In the genomic region with DNA sequence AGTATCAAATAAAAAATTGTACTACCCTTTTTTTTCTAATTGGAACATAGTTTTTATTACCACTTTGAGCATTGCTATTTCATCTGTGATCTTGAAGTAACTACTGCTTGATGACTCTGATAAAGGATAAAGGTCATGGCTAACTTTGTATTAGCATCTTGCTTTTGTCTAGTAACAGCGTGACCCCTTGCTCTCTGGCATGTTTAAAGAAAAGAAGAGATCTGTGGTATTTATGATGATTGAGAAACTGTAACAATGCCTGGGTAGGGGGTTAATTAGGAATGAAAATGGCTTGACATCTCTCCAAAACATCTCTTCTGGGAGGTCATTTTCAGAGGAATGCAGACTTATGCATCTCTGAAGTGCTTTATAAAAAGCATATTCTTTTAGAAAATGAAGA, we compare ENCODE assay signal across 28 cellular contexts.
DNase-seq lines count a peak whose midpoint lies in the region; ATAC-seq and TF ChIP-seq lines count a peak whose summit lies in the region.
"Had no signal": no experiment of that assay in that cellular context is flagged by ENCODE, and none has a peak within 500 bp of the region (broad histone marks: within the 10 kb centered on the region; RNA-seq: fewer than 3 reads in every experiment).

No MANE protein-coding gene starts in this region.

- H3K14ac ChIP-seq in neuronal stem cell (ENCODE audit: low read length) = no peak overlapping the region

- H3K9ac ChIP-seq in neuronal stem cell (ENCODE audit: low read depth, low read length, poor library complexity) = no peak overlapping the region
- H3K9ac ChIP-seq: KMS-11 had no signal

- H3K27me3 Mint-ChIP-seq in GM23338 (ENCODE audit: insufficient read depth, low read depth, poor library complexity) (peaks cover 4% of the 10 kb centered on the region), WTC11 (ENCODE audit: low read depth) (peaks cover 17% of the 10 kb centered on the region)
- H3K27me3 Mint-ChIP-seq: activated CD4-positive, alpha-beta memory T cell treated with anti-CD3 and anti-CD28 coated beads for 36 hours had no signal

- H3K9me3 Mint-ChIP-seq in GM23338 = peaks cover 22% of the 10 kb centered on the region
- peaks cover 32% of the 10 kb centered on the region for H3K9me3 Mint-ChIP-seq in WTC11

- peaks cover 0 to 10% of the 10 kb centered on the region in 2 donors for H3K9me3 ChIP-seq in neuronal stem cell (replicated peaks in 1 of 2; ENCODE audit: control insufficient read depth in 2 of 2, insufficient read depth in 1 of 2, low read depth in 1 of 2, low read length in 2 of 2)
- H3K9me3 ChIP-seq: A549, body of pancreas, ovary had no signal

- H3K27ac Mint-ChIP-seq in GM23338 (peak overlapping the region; percentile 96), WTC11 (peak overlapping the region; percentile 78)
- H3K27ac Mint-ChIP-seq: activated CD4-positive, alpha-beta memory T cell treated with anti-CD3 and anti-CD28 coated beads for 36 hours; activated T-cell treated with anti-CD3 and anti-CD28 coated beads, Interleukin-2, amount 50 U/mL, for 72 hours; immature natural killer cell; nephron had no signal

- no peaks in the 10 kb centered on the region for H3K79me1 ChIP-seq in neuronal stem cell (ENCODE audit: low read depth, low read length)

- POLR2A ChIA-PET in WTC11 (lab: Charles Lee) = no interaction called here

- H2BK120ac ChIP-seq in neuronal stem cell (ENCODE audit: low read depth, low read length) = no peak overlapping the region

- CTCF ChIA-PET in WTC11 (lab: Charles Lee) = no interaction called here

- no peak overlapping the region for H3K4me3 ChIP-seq in GM23338
- no peak overlapping the region for H3K4me3 ChIP-seq in neuronal stem cell (ENCODE audit: low read length in 2 of 2)
- no peak overlapping the region for H3K4me3 ChIP-seq in brain microvascular endothelial cell (ENCODE audit: low read depth, low read length)
- H3K4me3 ChIP-seq: A549, body of pancreas, ovary, SK-N-MC had no signal

- H3K4me1 ChIP-seq in GM23338 (ENCODE audit: insufficient read depth) (peaks cover 22% of the 10 kb centered on the region), neuronal stem cell (ENCODE audit: control insufficient read depth in 2 of 2, insufficient read depth in 1 of 2, low read depth in 1 of 2, low read length in 2 of 2) (no peaks in the 10 kb centered on the region)
- H3K4me1 ChIP-seq: A549, body of pancreas had no signal

- DNase-seq in GM23338 (ENCODE audit: low spot score) (peak; percentile 88), WTC11 (ENCODE audit: low spot score) (no peak), fibroblast of the conjunctiva (ENCODE audit: low read depth) (peak; percentile 23), neuronal stem cell (ENCODE audit: low spot score) (peak; percentile 8), NCI-H1105 treated with DMSO at 0.1 percent for 48 hours (lab: John Stamatoyannopoulos, UW) (no peak), NCI-H446 treated with DMSO at 0.1 percent for 48 hours (lab: John Stamatoyannopoulos, UW) (no peak), brain microvascular endothelial cell (no peak), foreskin melanocyte (no peak)
- DNase-seq: activated CD4-positive, alpha-beta memory T cell treated with anti-CD3 and anti-CD28 coated beads for 36 hours; activated CD4-positive, CD25-positive, alpha-beta regulatory T cell treated with anti-CD3 and anti-CD28 coated beads, Interleukin-2, amount 50 U/mL, for 72 hours; activated naive CD4-positive, alpha-beta T cell; activated T-cell treated with anti-CD3 and anti-CD28 coated beads, Interleukin-2, amount 50 U/mL, for 72 hours; body of pancreas; DND-41; GOT3; immature natural killer cell; left cardiac atrium; MM.1S; NCI-H2029 treated with DMSO at 0.1 percent for 48 hours; NCI-H524 treated with DMSO at 0.1 percent for 48 hours; ovary; small intestine; stimulated activated naive CD4-positive, alpha-beta T cell; T-helper 2 cell had no signal

- H2BK15ac ChIP-seq in neuronal stem cell (ENCODE audit: low read length) = no peak overlapping the region

- in situ Hi-C loops in brain microvascular endothelial cell (cut with HindIII; ENCODE audit: low pct_ligation_motif_present, low sequenced_read_pairs) = no loop called here

- TF ChIP-seq CTCF in GM23338 (conservative IDR thresholded peaks at IDR 0.05; ENCODE audit: low read depth in 2 of 2) (no peak), WTC11 (IDR thresholded peaks at IDR 0.05) (no peak), brain microvascular endothelial cell (IDR thresholded peaks at IDR 0.05; ENCODE audit: low read depth, low read length, missing control alignments) (no peak)

- no peaks in the 10 kb centered on the region for H3K36me3 ChIP-seq in GM23338 (ENCODE audit: insufficient read depth)
- H3K36me3 ChIP-seq in neuronal stem cell (replicated peaks in 1 of 2; ENCODE audit: control insufficient read depth in 2 of 2, insufficient read depth in 2 of 2, low read length in 2 of 2) = no peaks in the 10 kb centered on the region
- no peaks in the 10 kb centered on the region for H3K36me3 ChIP-seq in brain microvascular endothelial cell (replicated peaks)
- H3K36me3 ChIP-seq: ovary had no signal

- H3K4ac ChIP-seq in neuronal stem cell (ENCODE audit: low read length) = no peak overlapping the region

- no CpG with 5 or more reads among the region's 1 CpG for WGBS in neuronal stem cell (ENCODE audit: extremely low coverage in 2 of 2, insufficient read length in 2 of 2, insufficient replicate concordance in 1 of 2), 2 donors

- no peak overlapping the region for H4K91ac ChIP-seq in neuronal stem cell (ENCODE audit: low read depth, low read length, poor library complexity)

- no peaks in the 10 kb centered on the region for H4K20me1 ChIP-seq in GM23338 (replicated peaks; ENCODE audit: insufficient read depth)

- no peak overlapping the region for H3K18ac ChIP-seq in neuronal stem cell (ENCODE audit: low read length)

- no peak overlapping the region for H2BK12ac ChIP-seq in neuronal stem cell (ENCODE audit: low read length)

- H3K4me2 ChIP-seq in GM23338 = peak overlapping the region; percentile 12
- H3K4me2 ChIP-seq in neuronal stem cell (ENCODE audit: insufficient read depth, low read length, poor library complexity, severe bottlenecking) = no peak overlapping the region
- H3K4me2 ChIP-seq: A549, KMS-11 had no signal

- no peak overlapping the region for H2BK5ac ChIP-seq in neuronal stem cell (ENCODE audit: low read length)

- no peak overlapping the region for H2AFZ ChIP-seq in GM23338
- H2AFZ ChIP-seq in neuronal stem cell (ENCODE audit: low read length) = no peak overlapping the region

- no peaks in the 10 kb centered on the region for H3K27me3 ChIP-seq in GM23338 (ENCODE audit: insufficient read depth)
- H3K27me3 ChIP-seq in neuronal stem cell (ENCODE audit: control insufficient read depth in 3 of 3, insufficient read depth in 3 of 3, low read depth in 1 of 3, low read length in 3 of 3) = peaks cover 0 to 86% (median 0%) of the 10 kb centered on the region in 3 experiments
- H3K27me3 ChIP-seq in brain microvascular endothelial cell (replicated peaks) = no peaks in the 10 kb centered on the region
- H3K27me3 ChIP-seq: body of pancreas, ovary had no signal

- no peak overlapping the region for H2AK5ac ChIP-seq in neuronal stem cell (ENCODE audit: low read depth, low read length)

- H3F3A ChIP-seq in GM23338 (replicated peaks; ENCODE audit: low read depth) = no peaks in the 10 kb centered on the region

- H3K36me3 Mint-ChIP-seq in GM23338 (ENCODE audit: low read depth) (peaks cover 33% of the 10 kb centered on the region), WTC11 (peaks cover 33% of the 10 kb centered on the region)
- H3K36me3 Mint-ChIP-seq: activated CD4-positive, alpha-beta memory T cell treated with anti-CD3 and anti-CD28 coated beads for 36 hours; immature natural killer cell had no signal

- H3K4me1 Mint-ChIP-seq in GM23338 (peaks cover 62% of the 10 kb centered on the region), WTC11 (peaks cover 57% of the 10 kb centered on the region)
- H3K4me1 Mint-ChIP-seq: immature natural killer cell had no signal

- H3K9me2 ChIP-seq in GM23338 (ENCODE audit: insufficient read depth) = peaks cover 5% of the 10 kb centered on the region; the same call in 1 of the 2 replicates

- H3K4me3 Mint-ChIP-seq in GM23338 = peak overlapping the region; percentile 21; the same call in 2 of the 3 replicates
- peak overlapping the region; percentile 8; the same call in 1 of the 2 replicates for H3K4me3 Mint-ChIP-seq in WTC11
- H3K4me3 Mint-ChIP-seq: activated CD4-positive, alpha-beta memory T cell treated with anti-CD3 and anti-CD28 coated beads for 36 hours; activated T-cell treated with anti-CD3 and anti-CD28 coated beads, Interleukin-2, amount 50 U/mL, for 72 hours; immature natural killer cell; nephron had no signal

- peak; percentile 95 for ATAC-seq in GM23338
- peak; percentile 93 for ATAC-seq in WTC11
- ATAC-seq: A549; activated T-cell treated with anti-CD3 and anti-CD28 coated beads, Interleukin-2, amount 50 U/mL, for 72 hours; body of pancreas had no signal

- H4K8ac ChIP-seq in neuronal stem cell (ENCODE audit: low read depth, low read length) = no peak overlapping the region

- no peak overlapping the region for H3K23ac ChIP-seq in neuronal stem cell (ENCODE audit: low read depth, low read length, poor library complexity)

- H3K27ac ChIP-seq in GM23338 (ENCODE audit: low read depth) (peak overlapping the region; percentile 63), neuronal stem cell (replicated peaks; ENCODE audit: low read length) (no peak overlapping the region), brain microvascular endothelial cell (no peak overlapping the region)
- H3K27ac ChIP-seq: A549, body of pancreas, KMS-11, ovary, SK-N-MC had no signal

- H3K79me2 ChIP-seq in GM23338 (replicated peaks; ENCODE audit: insufficient read depth) = no peaks in the 10 kb centered on the region

TF ChIP-seq in GM23338, 12 proteins besides CTCF, POLR2A, EP300 and RAD21 (continues in another document):
- TF ChIP-seq NANOG (IDR thresholded peaks at IDR 0.05; ENCODE audit: borderline replicate concordance) = peak; percentile 95

TF ChIP-seq in WTC11, 78 proteins besides CTCF, POLR2A, EP300 and RAD21:
- TF ChIP-seq TEAD4 (CRISPR knock-in tag; IDR thresholded peaks at IDR 0.05) (peak; percentile 13; the same call in 1 of the 2 replicates), ETV6 (CRISPR knock-in tag; IDR thresholded peaks at IDR 0.05) (0 out of 2 replicates have a peak, but pooled peaks have one; percentile 23), NR2C2 (CRISPR knock-in tag; IDR thresholded peaks at IDR 0.05) (no peak)
- TF ChIP-seq, protein P1, sequence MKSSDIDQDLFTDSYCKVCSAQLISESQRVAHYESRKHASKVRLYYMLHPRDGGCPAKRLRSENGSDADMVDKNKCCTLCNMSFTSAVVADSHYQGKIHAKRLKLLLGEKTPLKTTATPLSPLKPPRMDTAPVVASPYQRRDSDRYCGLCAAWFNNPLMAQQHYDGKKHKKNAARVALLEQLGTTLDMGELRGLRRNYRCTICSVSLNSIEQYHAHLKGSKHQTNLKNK (CRISPR knock-in tag; IDR thresholded peaks at IDR 0.05) = peak; percentile 69; the same call in 1 of the 2 replicates

Comparison
In these comparisons a context has a peak if more than half of its experiments do, and no peak if none do; other contexts are left out.
1. DNase-seq: peak in GM23338 (single experiment), fibroblast of the conjunctiva (single experiment) and neuronal stem cell (single experiment); none in WTC11 (single experiment), NCI-H1105 treated with DMSO at 0.1 percent for 48 hours (single experiment), NCI-H446 treated with DMSO at 0.1 percent for 48 hours (single experiment), brain microvascular endothelial cell (single experiment) and foreskin melanocyte (single experiment).